In the genomic region with DNA sequence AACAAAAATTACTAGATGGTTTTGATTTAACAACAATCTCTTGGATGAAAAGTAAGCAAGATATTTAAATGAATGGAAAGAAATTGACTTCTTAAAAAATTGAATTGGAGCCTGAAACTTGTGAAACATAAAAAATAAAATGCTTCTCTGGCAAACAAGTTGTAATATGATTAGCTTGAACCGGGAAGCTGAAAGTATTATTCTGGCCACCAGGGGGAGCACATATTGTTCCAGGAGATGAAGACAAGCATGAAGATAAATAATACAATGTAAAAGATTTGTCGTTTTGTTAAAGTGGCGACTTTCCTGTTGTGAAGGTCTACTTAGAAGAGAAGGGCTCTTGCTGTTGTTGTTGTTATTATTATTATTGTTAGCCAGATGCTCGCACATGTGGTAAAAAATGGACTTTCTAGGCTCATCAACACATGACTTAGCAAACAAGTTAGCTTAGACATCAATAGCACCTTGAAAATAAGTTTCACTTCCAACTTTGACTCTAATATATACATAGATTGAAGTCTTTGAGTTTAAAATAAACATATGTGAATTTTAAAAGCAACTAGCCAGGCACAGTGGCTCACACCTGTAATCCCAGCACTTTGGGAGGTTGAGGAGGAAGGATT, we compare ENCODE assay signal across 8 cellular contexts. TPM values are rescaled to one million over a fixed set of nuclear protein-coding genes. Genes with fewer than 3 reads are reported as not detected.
DNase-seq lines count a peak whose midpoint lies in the region; ATAC-seq and TF ChIP-seq lines count a peak whose summit lies in the region.

No MANE protein-coding gene starts in this region.

- H3K9ac ChIP-seq in OCI-LY3 (ENCODE audit: low read length): no peak overlapping the region

- H3K27me3 ChIP-seq in cardiac muscle cell: peaks cover 55% of the 10 kb centered on the region
- H3K27me3 ChIP-seq in right cardiac atrium (ENCODE audit: control insufficient read depth, insufficient read depth): peaks cover 3% of the 10 kb centered on the region
- H3K27me3 ChIP-seq in OCI-LY3 (ENCODE audit: low read depth, low read length): peaks cover 36% of the 10 kb centered on the region
- H3K27me3 ChIP-seq in lung (ENCODE audit: control insufficient read depth, insufficient read depth): peaks cover 4% of the 10 kb centered on the region

- peak; percentile 68 to 76 for DNase-seq in cardiac muscle cell (ENCODE audit: low read depth in 1 of 2, low spot score in 1 of 2)
- DNase-seq in right cardiac atrium: no peak
- peak; percentile 77 for DNase-seq in HuH-7.5 (ENCODE audit: low spot score)
- DNase-seq in MCF 10A (ENCODE audit: unreplicated experiment): peak; percentile 69
- peak; percentile 57 for DNase-seq in lung (ENCODE audit: low spot score)
- no peak for DNase-seq in type B pancreatic cell (ENCODE audit: extremely low spot score, unreplicated experiment)
- DNase-seq in ecto neural progenitor cell (ENCODE audit: low spot score): no peak

- H3K4me3 ChIP-seq in cardiac muscle cell (no peak overlapping the region), right cardiac atrium (ENCODE audit: low read length) (no peak overlapping the region), OCI-LY3 (ENCODE audit: low read length) (no peak overlapping the region), lung (no peak overlapping the region)

- no peaks in the 10 kb centered on the region for H4K20me1 ChIP-seq in OCI-LY3 (ENCODE audit: insufficient read depth, low read length)

- H3K27ac Mint-ChIP-seq in MCF 10A (ENCODE audit: low read depth, unreplicated experiment): no peak overlapping the region
- H3K27ac Mint-ChIP-seq in type B pancreatic cell: no peak overlapping the region

- H3K79me2 ChIP-seq in OCI-LY3 (ENCODE audit: low read length): no peaks in the 10 kb centered on the region

- H2AFZ ChIP-seq in OCI-LY3 (ENCODE audit: low read depth, low read length): 0 out of 2 replicates have a peak overlapping the region, but pooled peaks have one; percentile 3

- H3K36me3 Mint-ChIP-seq in MCF 10A (ENCODE audit: insufficient read depth, unreplicated experiment): no peaks in the 10 kb centered on the region
- no peaks in the 10 kb centered on the region for H3K36me3 Mint-ChIP-seq in type B pancreatic cell

- H3K4me3 Mint-ChIP-seq in MCF 10A (ENCODE audit: unreplicated experiment) (no peak overlapping the region), type B pancreatic cell (no peak overlapping the region)

- POLR2A ChIA-PET in MCF 10A (lab: Yijun Ruan, JAX): interaction anchor here (0.6 to 1.2 kb wide), 4 partner anchors 569 to 593 kb away, joined by 3 to 4 read pairs (median 3); no protein-coding TSS in a partner anchor

- WGBS in right cardiac atrium: 9% methylated on average over 4 of the region's 4 CpGs
- 6 to 10% methylated on average over 4 of the region's 4 CpGs for WGBS in lung, 2 donors

- CTCF ChIA-PET in MCF 10A (lab: Yijun Ruan, JAX): interaction anchor here (0.5 to 5.7 kb wide), 102 partner anchors 9 to 1046 kb away, joined by 3 to 143 read pairs (median 4); partner anchors contain the start of gene PAX1

- no TSS peak for BruUV-seq in MCF 10A (replicated peaks; lab: Mats Ljungman, UMichigan)

- H3K4me1 ChIP-seq in cardiac muscle cell (ENCODE audit: low read depth): no peaks in the 10 kb centered on the region
- no peaks in the 10 kb centered on the region for H3K4me1 ChIP-seq in right cardiac atrium (ENCODE audit: control insufficient read depth, insufficient read depth, low read length)
- H3K4me1 ChIP-seq in OCI-LY3 (ENCODE audit: low read length): no peaks in the 10 kb centered on the region
- no peaks in the 10 kb centered on the region for H3K4me1 ChIP-seq in lung (ENCODE audit: control insufficient read depth in 2 of 2, insufficient read depth in 2 of 2, low read length in 2 of 2)

- H3K9me3 ChIP-seq in cardiac muscle cell (ENCODE audit: low read depth): no peaks in the 10 kb centered on the region
- H3K9me3 ChIP-seq in right cardiac atrium (ENCODE audit: control insufficient read depth, low read length): no peaks in the 10 kb centered on the region
- no peaks in the 10 kb centered on the region for H3K9me3 ChIP-seq in OCI-LY3 (ENCODE audit: insufficient read depth, low read length)
- no peaks in the 10 kb centered on the region for H3K9me3 ChIP-seq in lung (ENCODE audit: control insufficient read depth in 2 of 2, insufficient read depth in 1 of 2, low read length in 1 of 2)

- H3K36me3 ChIP-seq in cardiac muscle cell: no peaks in the 10 kb centered on the region
- no peaks in the 10 kb centered on the region for H3K36me3 ChIP-seq in OCI-LY3 (replicated peaks; ENCODE audit: low read depth, low read length)
- no peaks in the 10 kb centered on the region for H3K36me3 ChIP-seq in lung (ENCODE audit: control insufficient read depth in 2 of 2, insufficient read depth in 2 of 2, low read length in 2 of 2)

- H3K4me1 Mint-ChIP-seq in MCF 10A (ENCODE audit: insufficient read depth, unreplicated experiment): no peaks in the 10 kb centered on the region
- no peaks in the 10 kb centered on the region for H3K4me1 Mint-ChIP-seq in type B pancreatic cell (ENCODE audit: unreplicated experiment)

- no peak overlapping the region for H3K27ac ChIP-seq in cardiac muscle cell
- H3K27ac ChIP-seq in right cardiac atrium (ENCODE audit: low read length): no peak overlapping the region
- H3K27ac ChIP-seq in OCI-LY3 (ENCODE audit: low read length): no peak overlapping the region
- H3K27ac ChIP-seq in lung (ENCODE audit: low read depth in 1 of 2, low read length in 1 of 2): no peak overlapping the region

- peak; percentile 76 for TF ChIP-seq CTCF in cardiac muscle cell (IDR thresholded peaks at IDR 0.05; ENCODE audit: low read depth, low read length)
- TF ChIP-seq CTCF in OCI-LY3 (IDR thresholded peaks at IDR 0.05; ENCODE audit: low read depth, low read length): peak; percentile 94
- TF ChIP-seq CTCF in MCF 10A (IDR thresholded peaks at IDR 0.05; ENCODE audit: unreplicated experiment): peak; percentile 57
- TF ChIP-seq CTCF in lung (IDR thresholded peaks at IDR 0.05; ENCODE audit: control extremely low read depth, extremely low read depth): no peak
- peak; percentile 95 for TF ChIP-seq CTCF in type B pancreatic cell (conservative IDR thresholded peaks at IDR 0.05)

- ATAC-seq in right cardiac atrium: no peak
- ATAC-seq in lung (ENCODE audit: insufficient read depth, low FRiP score): no peak

- intact Hi-C loops in right cardiac atrium (cut with DNase I) (loop anchor here in 1 of 4 donors (5.0 kb wide), 1 partner anchor 528 kb away; no protein-coding TSS in a partner anchor), MCF 10A (cut with micrococcal nuclease) (loop anchor here (1.0 to 10.0 kb wide), 5 partner anchors 79 to 965 kb away; no protein-coding TSS in a partner anchor)

- peak overlapping the region; percentile 47 for H3K4me2 ChIP-seq in OCI-LY3 (ENCODE audit: low read length)

- H3K9me3 Mint-ChIP-seq in MCF 10A (ENCODE audit: unreplicated experiment): no peaks in the 10 kb centered on the region
- no peaks in the 10 kb centered on the region for H3K9me3 Mint-ChIP-seq in type B pancreatic cell

- H3K27me3 Mint-ChIP-seq in MCF 10A (ENCODE audit: insufficient read depth, unreplicated experiment): peaks cover 40% of the 10 kb centered on the region
- peaks cover 52% of the 10 kb centered on the region for H3K27me3 Mint-ChIP-seq in type B pancreatic cell

RNA-seq across cellular contexts. Expression of gene PAX1, which starts 14.2 kb away (rescaled TPM):
- total RNA-seq in cardiac muscle cell (not detected in 2 replicates), right cardiac atrium (not detected), MCF 10A (2022) (not detected in 2 replicates), lung (under 1 TPM in 1 of 2 donors, not detected in 1; 0.14 TPM), type B pancreatic cell (ENCODE audit: low replicate concordance) (0.43 and 2.7 TPM in 2 replicates)
- polyA plus RNA-seq in cardiac muscle cell (not detected in 2 replicates), right cardiac atrium (not detected), lung (under 1 TPM; 0.05 to 0.06 TPM)

Comparison
In these comparisons a context has a peak if more than half of its experiments do, and no peak if none do; other contexts are left out.
1. DNase-seq: peak in cardiac muscle cell (2 of 2), HuH-7.5 (single experiment), MCF 10A (single experiment) and lung (single experiment); none in right cardiac atrium (0 of 3), type B pancreatic cell (single experiment) and ecto neural progenitor cell (single experiment).